In genomic region chr5:179754024-179754423, GRCh38 we compare ENCODE assay signal across 20 cellular contexts. TPM values are rescaled to one million over a fixed set of nuclear protein-coding genes. Genes with fewer than 3 reads are reported as not detected.
A peak's percentile ranks its signal among the peaks of the same experiment; 100 is the strongest.
DNase-seq lines count a peak whose midpoint lies in the region; ATAC-seq and TF ChIP-seq lines count a peak whose summit lies in the region.
"Had no signal": no experiment of that assay in that cellular context is flagged by ENCODE, and none has a peak within 500 bp of the region (broad histone marks: within the 10 kb centered on the region; RNA-seq: fewer than 3 reads in every experiment).

No MANE protein-coding gene starts in this region.

- H3K79me2 ChIP-seq in GM23338 (replicated peaks; ENCODE audit: insufficient read depth): peaks cover 98% of the 10 kb centered on the region

- H3K9me3 Mint-ChIP-seq in GM23338: no peaks in the 10 kb centered on the region
- H3K9me3 Mint-ChIP-seq in dendritic cell treated with granulocyte-macrophage colony-stimulating factor and Interleukin-4, amounts not matched to agents 40 ng/mL and 50 ng/mL, for 4 days: no peaks in the 10 kb centered on the region
- H3K9me3 Mint-ChIP-seq: activated T-helper 2 cell treated with anti-CD3 and anti-CD28 coated beads, Interferon-gamma antibody, Interleukin-2, Interleukin-4, amounts not matched to agents 10 μg/mL and 5 μg/mL and 100 μg/mL, durations not matched to agents 14 hours and 24 hours and 36 hours; stimulated activated naive B cell treated with anti-CD40 and anti-IgM and Interleukin-4, amounts not matched to agents 10 μg/mL and 1 μg/mL and 100 μg/mL, for 72 hours had no signal

- H3K4me3 ChIP-seq in GM23338: no peak overlapping the region

- ATAC-seq in GM23338: peak; percentile 13; the same call in 2 of the 3 replicates
- no peak for ATAC-seq in sciatic nerve
- ATAC-seq: PC-3, right cardiac atrium had no signal

- H3K36me3 Mint-ChIP-seq in GM23338 (ENCODE audit: low read depth): peaks cover 8% of the 10 kb centered on the region
- H3K36me3 Mint-ChIP-seq in dendritic cell treated with granulocyte-macrophage colony-stimulating factor and Interleukin-4, amounts not matched to agents 40 ng/mL and 50 ng/mL, for 4 days (ENCODE audit: low read depth): peaks cover 33% of the 10 kb centered on the region

- H2AFZ ChIP-seq in GM23338: no peak overlapping the region

- H3K27me3 ChIP-seq in GM23338 (ENCODE audit: insufficient read depth): no peaks in the 10 kb centered on the region

- H3K27me3 Mint-ChIP-seq in GM23338 (ENCODE audit: insufficient read depth, low read depth, poor library complexity): peaks cover 4% of the 10 kb centered on the region
- H3K27me3 Mint-ChIP-seq in dendritic cell treated with granulocyte-macrophage colony-stimulating factor and Interleukin-4, amounts not matched to agents 40 ng/mL and 50 ng/mL, for 4 days: no peaks in the 10 kb centered on the region
- H3K27me3 Mint-ChIP-seq: stimulated activated naive B cell treated with anti-CD40 and anti-IgM and Interleukin-4, amounts not matched to agents 10 μg/mL and 1 μg/mL and 100 μg/mL, for 72 hours had no signal

- H3K4me1 ChIP-seq in GM23338 (ENCODE audit: insufficient read depth): peaks cover 19% of the 10 kb centered on the region

- H3K4me1 Mint-ChIP-seq in GM23338: peaks cover 26% of the 10 kb centered on the region
- peaks cover 53% of the 10 kb centered on the region for H3K4me1 Mint-ChIP-seq in dendritic cell treated with granulocyte-macrophage colony-stimulating factor and Interleukin-4, amounts not matched to agents 40 ng/mL and 50 ng/mL, for 4 days (ENCODE audit: low read depth)

- TF ChIP-seq CTCF in GM23338 (conservative IDR thresholded peaks at IDR 0.05; ENCODE audit: low read depth in 2 of 2): no peak

- peaks cover 45% of the 10 kb centered on the region for H4K20me1 ChIP-seq in GM23338 (replicated peaks; ENCODE audit: insufficient read depth)

- H3F3A ChIP-seq in GM23338 (replicated peaks; ENCODE audit: low read depth): peaks cover 13% of the 10 kb centered on the region; the same call in 1 of the 2 replicates

- no peak overlapping the region for H3K4me3 Mint-ChIP-seq in GM23338
- no peak overlapping the region for H3K4me3 Mint-ChIP-seq in dendritic cell treated with granulocyte-macrophage colony-stimulating factor and Interleukin-4, amounts not matched to agents 40 ng/mL and 50 ng/mL, for 4 days
- H3K4me3 Mint-ChIP-seq: stimulated activated naive B cell treated with anti-CD40 and anti-IgM and Interleukin-4, amounts not matched to agents 10 μg/mL and 1 μg/mL and 100 μg/mL, for 72 hours had no signal

- no peaks in the 10 kb centered on the region for H3K36me3 ChIP-seq in GM23338 (ENCODE audit: insufficient read depth)
- H3K36me3 ChIP-seq: WERI-Rb-1 had no signal

- no peak overlapping the region for H3K27ac Mint-ChIP-seq in GM23338
- H3K27ac Mint-ChIP-seq in dendritic cell treated with granulocyte-macrophage colony-stimulating factor and Interleukin-4, amounts not matched to agents 40 ng/mL and 50 ng/mL, for 4 days: peak overlapping the region; percentile 37

- DNase-seq in activated effector memory CD4-positive, alpha-beta T cell treated with anti-CD3 and anti-CD28 coated beads, Interleukin-2, amount 50 U/mL, for 16 hours: peak; percentile 24
- DNase-seq in activated effector memory CD4-positive, alpha-beta T cell treated with Interleukin-2 at 50 U/mL for 16 hours: no peak
- DNase-seq in GM23338 (ENCODE audit: low spot score) (no peak), sciatic nerve (ENCODE audit: low spot score) (peak; percentile 19), NCI-H526 treated with DMSO at 0.1 percent for 48 hours (lab: John Stamatoyannopoulos, UW) (no peak), NAMALWA (ENCODE audit: low spot score) (no peak)
- no peak for DNase-seq in stimulated activated CD4-positive, alpha-beta T cell treated with anti-CD3 and anti-CD28 coated beads, Interleukin-15, amount 100 ng/mL, for 24 hours
- DNase-seq: cerebellar nuclear complex; effector CD8-positive, alpha-beta T cell; EL; left colon; NCI-H2029; PC-3; SIG-M5; stimulated activated naive B cell treated with anti-CD40 and anti-IgM and Interleukin-4, amounts not matched to agents 10 μg/mL and 1 μg/mL and 100 μg/mL, for 72 hours; WERI-Rb-1 had no signal

- H3K9me2 ChIP-seq in GM23338 (ENCODE audit: insufficient read depth): no peaks in the 10 kb centered on the region

- intact Hi-C loops in dendritic cell treated with granulocyte-macrophage colony-stimulating factor and Interleukin-4, amounts not matched to agents 40 ng/mL and 50 ng/mL, for 4 days (cut with micrococcal nuclease): no loop called here
- intact Hi-C loops in sciatic nerve (cut with DNase I): no loop called here

- peak overlapping the region; percentile 73; the same call in 1 of the 2 replicates for H3K27ac ChIP-seq in GM23338 (ENCODE audit: low read depth)
- H3K27ac ChIP-seq: KMS-11, WERI-Rb-1 had no signal

- peak overlapping the region; percentile 15; the same call in 1 of the 2 replicates for H3K4me2 ChIP-seq in GM23338
- H3K4me2 ChIP-seq: KMS-11 had no signal

TF ChIP-seq in GM23338, 12 proteins besides CTCF, POLR2A, EP300 and RAD21:
- no peak for TF ChIP-seq JUNB (IDR thresholded peaks at IDR 0.05; ENCODE audit: unreplicated experiment)
- no peak for TF ChIP-seq POLR2AphosphoS5 (IDR thresholded peaks at IDR 0.05; ENCODE audit: low read depth)
- no peak for TF ChIP-seq REST (IDR thresholded peaks at IDR 0.05; ENCODE audit: unreplicated experiment)
TF ChIP-seq in GM23338: peak in this region for 0.

RNA-seq across cellular contexts. Expression of gene MAML1, which starts 21.4 kb away (rescaled TPM):
- total RNA-seq in GM23338 (2014; rRNA removed; shearing (Covaris generic)): 43.8 and 43.9 TPM in 2 replicates
- 9.6 and 9.8 TPM in 2 replicates for polyA plus RNA-seq in GM23338 (2016; fragmentation: Nextera tagmentation; extraction: Ambion mirVana)
- 32.5 TPM for total RNA-seq in sciatic nerve

RNA-seq across cellular contexts. Expression of gene LTC4S, which starts 39.8 kb away (rescaled TPM):
- 1.2 and 10.1 TPM in 2 replicates for total RNA-seq in GM23338 (2014; rRNA removed; shearing (Covaris generic))
- polyA plus RNA-seq in GM23338 (2016; fragmentation: Nextera tagmentation; extraction: Ambion mirVana): 4.0 and 5.8 TPM in 2 replicates
- total RNA-seq in sciatic nerve: 21.7 TPM

RNA-seq across cellular contexts. Expression of gene MGAT4B, which starts 52.6 kb away (rescaled TPM):
- total RNA-seq in GM23338 (2014; rRNA removed; shearing (Covaris generic)): 101 and 102 TPM in 2 replicates
- polyA plus RNA-seq in GM23338 (2016; fragmentation: Nextera tagmentation; extraction: Ambion mirVana): 32.3 and 37.7 TPM in 2 replicates
- 71.7 TPM for total RNA-seq in sciatic nerve

RNA-seq across cellular contexts. Expression of gene CANX, which starts 55.3 kb away (rescaled TPM):
- total RNA-seq in GM23338 (2014; rRNA removed; shearing (Covaris generic)): 440 and 530 TPM in 2 replicates
- polyA plus RNA-seq in GM23338 (2016; fragmentation: Nextera tagmentation; extraction: Ambion mirVana): 163 and 177 TPM in 2 replicates
- total RNA-seq in sciatic nerve: 542 TPM

Comparison
In these comparisons a context has a peak if more than half of its experiments do, and no peak if none do; other contexts are left out.
1. DNase-seq: peak in activated effector memory CD4-positive, alpha-beta T cell treated with anti-CD3 and anti-CD28 coated beads, Interleukin-2, amount 50 U/mL, for 16 hours (single experiment) and sciatic nerve (single experiment); none in activated effector memory CD4-positive, alpha-beta T cell treated with Interleukin-2 at 50 U/mL for 16 hours (single experiment), GM23338 (single experiment), NCI-H526 treated with DMSO at 0.1 percent for 48 hours (single experiment), stimulated activated CD4-positive, alpha-beta T cell treated with anti-CD3 and anti-CD28 coated beads, Interleukin-15, amount 100 ng/mL, for 24 hours (single experiment) and NAMALWA (single experiment).